ENCODE assay signal across 25 cellular contexts in genomic region chr12:42979746-42980145, GRCh38.
"Had no signal": no experiment of that assay in that cellular context is flagged by ENCODE, and none has a peak within 500 bp of the region (broad histone marks: within the 10 kb centered on the region; RNA-seq: fewer than 3 reads in every experiment).

No MANE protein-coding gene starts in this region.

- H3K9me3 ChIP-seq: colonic mucosa, gastrocnemius medialis, right atrium auricular region, testis, tibial artery, upper lobe of left lung had no signal

- H2AFZ ChIP-seq: neural progenitor cell, parathyroid adenoma had no signal

- H3K4me2 ChIP-seq: hepatocyte, neural progenitor cell had no signal

- H3K9ac ChIP-seq: neural progenitor cell, parathyroid adenoma had no signal

- H3K27ac ChIP-seq: colonic mucosa, epithelial cell of prostate, gastrocnemius medialis, hepatocyte, neural progenitor cell, parathyroid adenoma, right atrium auricular region, spleen, testis, tibial artery, upper lobe of left lung had no signal

- H3K4me3 ChIP-seq: colonic mucosa, gastrocnemius medialis, hepatocyte, lung, neural progenitor cell, right atrium auricular region, spleen, testis, tibial artery, upper lobe of left lung had no signal

- DNase-seq: colonic mucosa; effector CD8-positive, alpha-beta T cell; endodermal cell; foreskin fibroblast; gastrocnemius medialis; kidney; natural killer cell; spleen; stimulated activated CD4-positive, alpha-beta T cell treated with anti-CD3 and anti-CD28 coated beads, Interleukin-4, amount 100 ng/mL, for 4 hours; stimulated activated naive CD8-positive, alpha-beta T cell treated with anti-CD3 and anti-CD28 coated beads, Interleukin-15, Interleukin-2, amounts not matched to agents 100 U/mL and 50 U/mL, for 24 hours; substantia nigra; testis; tibial artery; upper lobe of left lung had no signal

- H3K4me1 ChIP-seq: colonic mucosa, gastrocnemius medialis, parathyroid adenoma, right atrium auricular region, spleen, testis, tibial artery, upper lobe of left lung had no signal

- H3K36me3 ChIP-seq: colonic mucosa, gastrocnemius medialis, neural progenitor cell, right atrium auricular region, spleen, tibial artery, upper lobe of left lung had no signal

- H3K79me2 ChIP-seq: hepatocyte, parathyroid adenoma had no signal

- ATAC-seq: esophagus mucosa; gastrocnemius medialis; left lobe of liver; natural killer cell; sciatic nerve; stimulated activated memory B cell treated with anti-CD40 and anti-IgM and Interleukin-4, amounts not matched to agents 10 μg/mL and 1 μg/mL and 100 μg/mL, for 72 hours; stimulated activated naive CD8-positive, alpha-beta T cell treated with anti-CD3 and anti-CD28 coated beads, Interleukin-15, Interleukin-2, amounts not matched to agents 100 U/mL and 50 U/mL, for 24 hours had no signal

- H3K27me3 ChIP-seq: colonic mucosa, gastrocnemius medialis, hepatocyte, neural progenitor cell, right atrium auricular region, spleen, testis, tibial artery, upper lobe of left lung had no signal

- FAIRE-seq: kidney, urothelium cell line had no signal
